ENCODE assay signal across 30 cellular contexts in genomic region chr7:14048889-14049288, GRCh38. TPM values are rescaled to one million over a fixed set of nuclear protein-coding genes. Genes with fewer than 3 reads are reported as not detected.
DNase-seq lines count a peak whose midpoint lies in the region; ATAC-seq, FAIRE-seq and TF ChIP-seq lines count a peak whose summit lies in the region.
"Had no signal": no experiment of that assay in that cellular context is flagged by ENCODE, and none has a peak within 500 bp of the region (broad histone marks: within the 10 kb centered on the region; RNA-seq: fewer than 3 reads in every experiment).

No MANE protein-coding gene starts in this region.

- TF ChIP-seq CTCF in HepG2 (CRISPR knock-in tag; IDR thresholded peaks at IDR 0.05) (no peak), right lobe of liver (IDR thresholded peaks at IDR 0.05) (no peak), K562 (IDR thresholded peaks at IDR 0.05 in 2 of 3, conservative IDR thresholded peaks at IDR 0.05 in 1 of 3; ENCODE audit: insufficient read depth in 2 of 3, low read depth in 1 of 3, low read length in 3 of 3) (no peak), thyroid gland (IDR thresholded peaks at IDR 0.05) (no peak), suprapubic skin (IDR thresholded peaks at IDR 0.05) (no peak)

- ATAC-seq in HepG2 (no peak), right lobe of liver (no peak), K562 (no peak), HG02571 (IDR thresholded peaks at IDR 0.05; ENCODE audit: unreplicated experiment) (no peak)
- ATAC-seq: gastrocnemius medialis; GM23338; naive thymus-derived CD4-positive, alpha-beta T cell; right cardiac atrium; T-cell had no signal

- H3K4me1 ChIP-seq in HepG2 (ENCODE audit: insufficient read depth, low read length): no peaks in the 10 kb centered on the region
- no peaks in the 10 kb centered on the region for H3K4me1 ChIP-seq in right lobe of liver
- no peaks in the 10 kb centered on the region for H3K4me1 ChIP-seq in K562 (replicated peaks in 1 of 2; ENCODE audit: control insufficient read depth in 2 of 2, insufficient read depth in 2 of 2, low read length in 2 of 2)
- H3K4me1 ChIP-seq in thyroid gland: no peaks in the 10 kb centered on the region
- H3K4me1 ChIP-seq in suprapubic skin: no peaks in the 10 kb centered on the region
- H3K4me1 ChIP-seq: esophagus muscularis mucosa, gastrocnemius medialis, SJSA1 had no signal

- POLR2A ChIA-PET in HepG2 (lab: Yijun Ruan, JAX) (no interaction called here), K562 (lab: Yijun Ruan, JAX) (no interaction called here)

- no peak overlapping the region for H3K9ac ChIP-seq in HepG2 (ENCODE audit: insufficient read depth, low read depth, low read length)
- H3K9ac ChIP-seq in K562 (ENCODE audit: insufficient read depth in 1 of 2, low read depth in 2 of 2, low read length in 2 of 2): no peak overlapping the region

- BruUV-seq in HepG2 (replicated peaks; lab: Mats Ljungman, UMichigan) (no TSS peak), K562 (replicated peaks; lab: Mats Ljungman, UMichigan) (no TSS peak)

- no peaks in the 10 kb centered on the region for H4K20me1 ChIP-seq in HepG2 (ENCODE audit: insufficient read depth, low read length)
- no peaks in the 10 kb centered on the region for H4K20me1 ChIP-seq in K562 (replicated peaks; ENCODE audit: control insufficient read depth, insufficient read depth, low read length)

- no peaks in the 10 kb centered on the region for H3K27me3 ChIP-seq in HepG2 (ENCODE audit: control insufficient read depth in 1 of 2, insufficient read depth in 2 of 2, low read length in 2 of 2)
- H3K27me3 ChIP-seq in right lobe of liver: no peaks in the 10 kb centered on the region
- no peaks in the 10 kb centered on the region for H3K27me3 ChIP-seq in K562 (ENCODE audit: control insufficient read depth in 2 of 2, insufficient read depth in 2 of 2, low read length in 2 of 2)
- no peaks in the 10 kb centered on the region for H3K27me3 ChIP-seq in thyroid gland
- no peaks in the 10 kb centered on the region for H3K27me3 ChIP-seq in suprapubic skin
- H3K27me3 ChIP-seq: esophagus muscularis mucosa, gastrocnemius medialis, SJSA1 had no signal

- DNase-seq in DMS 273 (lab: John Stamatoyannopoulos, UW; ENCODE audit: unreplicated experiment): peak; percentile 9
- DNase-seq in DMS 273 treated with DMSO at 0.1 percent for 48 hours (lab: John Stamatoyannopoulos, UW): no peak
- no peak for DNase-seq in HepG2 (ENCODE audit: low spot score)
- no peak for DNase-seq in right lobe of liver
- DNase-seq in K562 (ENCODE audit: extremely low read depth in 1 of 4, low spot score in 3 of 4): no peak
- peak; percentile 13 to 17 for DNase-seq in thyroid gland
- no peak for DNase-seq in suprapubic skin (ENCODE audit: low spot score in 2 of 2)
- DNase-seq: activated CD4-positive, alpha-beta T cell treated with anti-CD3 and anti-CD28 coated beads, Interleukin-2, amount 10 ng/mL, durations not matched to agents 24 days and 14 days; activated CD8-positive, alpha-beta memory T cell treated with anti-CD3 and anti-CD28 coated beads for 24 hours; activated effector memory CD4-positive, alpha-beta T cell treated with Interleukin-2 at 50 U/mL for 16 hours; activated T-cell treated with anti-CD3 and anti-CD28 coated beads, Interleukin-2, amount 50 U/mL, for 1 hour; endodermal cell; gastrocnemius medialis; HFFc6; kidney glomerular epithelial cell; midbrain; naive thymus-derived CD4-positive, alpha-beta T cell; NCI-H526 treated with DMSO at 0.1 percent for 48 hours; right cardiac atrium; stimulated activated CD4-positive, alpha-beta T cell treated with anti-CD3 and anti-CD28 coated beads, Interleukin-1b, Interleukin-23, amount 100 ng/mL, for 48 hours; stimulated activated naive CD4-positive, alpha-beta T cell treated with Interleukin-2 at 50 U/mL for 16 hours; T-cell had no signal

- no peak overlapping the region for H3K4me2 ChIP-seq in HepG2 (ENCODE audit: low read depth, low read length)
- H3K4me2 ChIP-seq in K562 (ENCODE audit: insufficient read depth, low read length): no peak overlapping the region
- H3K4me2 ChIP-seq: GM23338 had no signal

- in situ Hi-C loops in HepG2 (cut with HindIII; ENCODE audit: extremely low pct_ligation_motif_present, low pct_unique_long_range_greater_than_20kb): no loop called here
- in situ Hi-C loops in K562 (cut with MboI): no loop called here

- no peak overlapping the region for H3K27ac ChIP-seq in HepG2 (ENCODE audit: extremely low read length, insufficient read depth, low read length)
- H3K27ac ChIP-seq in right lobe of liver: no peak overlapping the region
- no peak overlapping the region for H3K27ac ChIP-seq in K562 (ENCODE audit: extremely low read depth, low read depth, low read length)
- no peak overlapping the region for H3K27ac ChIP-seq in thyroid gland
- no peak overlapping the region for H3K27ac ChIP-seq in suprapubic skin
- H3K27ac ChIP-seq: coronary artery, esophagus muscularis mucosa, gastrocnemius medialis, RWPE1, SJSA1 had no signal

- H3K9me3 ChIP-seq in HepG2 (ENCODE audit: low read length) (peaks cover 65% of the 10 kb centered on the region), right lobe of liver (no peaks in the 10 kb centered on the region), K562 (replicated peaks; ENCODE audit: control insufficient read depth, insufficient read depth, low read depth, low read length) (no peaks in the 10 kb centered on the region; the same call in 1 of the 2 replicates), thyroid gland (no peaks in the 10 kb centered on the region), suprapubic skin (peaks cover 4% of the 10 kb centered on the region)
- H3K9me3 ChIP-seq: esophagus muscularis mucosa, gastrocnemius medialis, SJSA1 had no signal

- intact Hi-C loops in HepG2 (cut with micrococcal nuclease; ENCODE audit: unreplicated experiment) (no loop called here), right lobe of liver (cut with DNase I) (no loop called here), K562 (cut with micrococcal nuclease) (no loop called here), thyroid gland (cut with DNase I) (no loop called here)

- WGBS in HepG2 (ENCODE audit: low lambda C conversion rate): 0% methylated on average over 2 of the region's 2 CpGs
- WGBS in right lobe of liver (ENCODE audit: insufficient coverage, low coverage, low lambda C conversion rate, missing lambda C conversion rate): 88% methylated on average over 2 of the region's 2 CpGs
- WGBS in K562 (ENCODE audit: insufficient coverage, low coverage, missing lambda C conversion rate): 45% methylated on average over 2 of the region's 2 CpGs
- WGBS in thyroid gland, 2 donors: 42 to 54% methylated on average over 2 of the region's 2 CpGs
- WGBS in suprapubic skin: 88% methylated on average over 2 of the region's 2 CpGs

- H3K79me2 ChIP-seq in HepG2 (ENCODE audit: insufficient read depth, low read length) (no peaks in the 10 kb centered on the region), K562 (ENCODE audit: control insufficient read depth, insufficient read depth, low read length) (no peaks in the 10 kb centered on the region)

- no peak overlapping the region for H3K4me3 ChIP-seq in HepG2 (replicated peaks in 1 of 3; ENCODE audit: insufficient read depth in 1 of 3, low read depth in 2 of 3, low read length in 3 of 3)
- no peak overlapping the region for H3K4me3 ChIP-seq in right lobe of liver
- no peak overlapping the region for H3K4me3 ChIP-seq in K562
- no peak overlapping the region for H3K4me3 ChIP-seq in thyroid gland (replicated peaks in 1 of 3)
- H3K4me3 ChIP-seq in suprapubic skin: no peak overlapping the region
- H3K4me3 ChIP-seq: coronary artery, esophagus muscularis mucosa, gastrocnemius medialis, GM23338, SJSA1 had no signal

- H2AFZ ChIP-seq in HepG2 (ENCODE audit: low read length) (no peak overlapping the region), K562 (ENCODE audit: low read depth, low read length) (no peak overlapping the region)
- H2AFZ ChIP-seq: GM23338 had no signal

- TF ChIP-seq RAD21 in HepG2 (CRISPR knock-in tag; IDR thresholded peaks at IDR 0.05): no peak
- 0 out of 4 replicates have a peak, but pooled peaks of 1 of the 2 experiments have one; percentile 9 for TF ChIP-seq RAD21 in K562 (CRISPR knock-in tag; conservative IDR thresholded peaks at IDR 0.05 in 1 of 2, IDR thresholded peaks at IDR 0.05 in 1 of 2)

- FAIRE-seq in HepG2 (lab: Jason Lieb, UNC) (no peak), K562 (lab: Jason Lieb, UNC) (no peak)
- FAIRE-seq: GM18507 had no signal

- TF ChIP-seq POLR2A in HepG2 (IDR thresholded peaks at IDR 0.05; ENCODE audit: insufficient read depth in 1 of 2, low read depth in 2 of 2, low read length in 2 of 2) (no peak), right lobe of liver (IDR thresholded peaks at IDR 0.05) (no peak), K562 (conservative IDR thresholded peaks at IDR 0.05) (no peak), thyroid gland (IDR thresholded peaks at IDR 0.05) (no peak), suprapubic skin (IDR thresholded peaks at IDR 0.05) (no peak)

- H3K36me3 ChIP-seq in HepG2 (replicated peaks in 1 of 2; ENCODE audit: control insufficient read depth in 1 of 2, insufficient read depth in 2 of 2, low read length in 2 of 2) (no peaks in the 10 kb centered on the region), right lobe of liver (no peaks in the 10 kb centered on the region), K562 (ENCODE audit: control insufficient read depth, insufficient read depth, low read length) (no peaks in the 10 kb centered on the region; the same call in 2 of the 3 replicates), thyroid gland (no peaks in the 10 kb centered on the region), suprapubic skin (no peaks in the 10 kb centered on the region)
- H3K36me3 ChIP-seq: esophagus muscularis mucosa, gastrocnemius medialis, SJSA1 had no signal

- H3K9me1 ChIP-seq in K562 (ENCODE audit: control insufficient read depth, insufficient read depth, low read length): no peaks in the 10 kb centered on the region

- TF ChIP-seq EP300 in HepG2 (IDR thresholded peaks at IDR 0.05; ENCODE audit: low read depth in 2 of 2, low read length in 2 of 2) (no peak), HepG2 (CRISPR knock-in tag; IDR thresholded peaks at IDR 0.05; ENCODE audit: borderline replicate concordance) (no peak), K562 (IDR thresholded peaks at IDR 0.05; ENCODE audit: low read length) (no peak), suprapubic skin (IDR thresholded peaks at IDR 0.05) (no peak)

- CTCF ChIA-PET in HepG2 (lab: Yijun Ruan, JAX; ENCODE audit: low intra/inter-chr PET ratio, low total read pairs): no interaction called here
- CTCF ChIA-PET in K562 (lab: Yijun Ruan, JAX; ENCODE audit: low intra/inter-chr PET ratio): no interaction called here

RNA-seq across cellular contexts. Expression of gene ETV1, which starts 59.4 kb away (rescaled TPM):
- total RNA-seq in HepG2 (2016; rRNA removed; fragmentation: Illumina TruSeq; extraction: Trizol): 0.24 and 0.48 TPM in 2 replicates
- total RNA-seq in HepG2 (2016; cell fraction: cytosol; rRNA removed; fragmentation: Illumina TruSeq; extraction: Trizol; ENCODE audit: low read depth): 0.10 TPM in 1 of 2 replicates, not detected in the other
- total RNA-seq in HepG2 (2016; cell fraction: insoluble cytoplasmic fraction; rRNA removed; fragmentation: Illumina TruSeq; extraction: Trizol): 0.09 and 0.51 TPM in 2 replicates
- total RNA-seq in HepG2 (2016; cell fraction: membrane; rRNA removed; fragmentation: Illumina TruSeq; extraction: Trizol): 0.15 TPM in 1 of 2 replicates, not detected in the other
- total RNA-seq in HepG2 (2016; cell fraction: nucleus; rRNA removed; fragmentation: Illumina TruSeq; extraction: Trizol): 0.47 and 0.50 TPM in 2 replicates
- 0.04 and 0.08 TPM in 2 replicates for polyA plus RNA-seq in HepG2 (2011; rRNA removed)
- polyA plus RNA-seq in HepG2 (2011; cell fraction: cytosol; rRNA removed): 0.01 and 0.09 TPM in 2 replicates
- 0.28 and 0.42 TPM in 2 replicates for polyA plus RNA-seq in HepG2 (2011; cell fraction: nucleus; rRNA removed)
- 0.21 TPM in 1 of 2 replicates, not detected in the other for polyA plus RNA-seq in HepG2 (2012)
- polyA plus RNA-seq in HepG2 (2016; cell fraction: cytosol; fragmentation: Illumina TruSeq; extraction: Trizol; ENCODE audit: low read depth): not detected in 2 replicates
- polyA plus RNA-seq in HepG2 (2016; cell fraction: insoluble cytoplasmic fraction; fragmentation: Illumina TruSeq; extraction: Trizol; ENCODE audit: low read depth): 0.25 and 0.35 TPM in 2 replicates
- 0.03 TPM in 1 of 2 replicates, not detected in the other for polyA plus RNA-seq in HepG2 (2016; cell fraction: membrane; fragmentation: Illumina TruSeq; extraction: Trizol; ENCODE audit: low read depth)
- 0.15 TPM in 1 of 2 replicates, not detected in the other for polyA plus RNA-seq in HepG2 (2016; cell fraction: nucleus; fragmentation: Illumina TruSeq; extraction: Trizol; ENCODE audit: insufficient read depth, low read depth)
- polyA minus RNA-seq in HepG2 (2011; rRNA and poly(A)+ RNA removed; ENCODE audit: low replicate concordance): 0.68 TPM in 1 of 2 replicates, not detected in the other
- polyA minus RNA-seq in HepG2 (2011; cell fraction: cytosol; rRNA and poly(A)+ RNA removed): not detected in 2 replicates
- polyA minus RNA-seq in HepG2 (2011; cell fraction: nucleus; rRNA and poly(A)+ RNA removed): 0.87 TPM in 1 of 2 replicates, not detected in the other
- total RNA-seq in right lobe of liver: 1 to 10 TPM; 3.3 to 8.2 (median 5.6) TPM
- total RNA-seq in K562 (2011; cell fraction: chromatin; rRNA removed; ENCODE audit: low replicate concordance): 19.5 and 42.2 TPM in 2 replicates
- total RNA-seq in K562 (2011; cell fraction: nucleolus; rRNA removed): 10.2 and 11.8 TPM in 2 replicates
- 23.3 and 36.9 TPM in 2 replicates for total RNA-seq in K562 (2011; cell fraction: nucleoplasm; rRNA removed)
- total RNA-seq in K562 (2014; rRNA removed): 8.0 and 9.8 TPM in 2 replicates
- total RNA-seq in K562 (2014; rRNA removed; fragmentation: Illumina TruSeq; extraction: Trizol): 15.9 and 16.3 TPM in 2 replicates
- total RNA-seq in K562 (2015; rRNA removed; fragmentation: Illumina TruSeq; extraction: Trizol): 11.3 and 14.0 TPM in 2 replicates
- total RNA-seq in K562 (2021): 18.1 and 27.4 TPM in 2 replicates
- polyA plus RNA-seq in K562 (2011; rRNA removed): 15.8 and 16.2 TPM in 2 replicates
- polyA plus RNA-seq in K562 (2011; cell fraction: cytosol; rRNA removed): 12.6 and 14.8 TPM in 2 replicates
- polyA plus RNA-seq in K562 (2011; cell fraction: nucleus; rRNA removed): 28.7 and 41.6 TPM in 2 replicates
- polyA plus RNA-seq in K562 (2012): 15.6 and 21.3 TPM in 2 replicates
- 21.1 and 23.1 TPM in 2 replicates for polyA plus RNA-seq in K562 (2014; fragmentation: Illumina TruSeq; extraction: Trizol)
- polyA plus RNA-seq in K562 (2014; fragmentation: Nextera tagmentation; extraction: Ambion mirVana): 1 to 10 TPM; 7.2 to 9.8 TPM
- 10.5 and 12.0 TPM in 2 replicates for polyA plus RNA-seq in K562 (2014; rRNA removed)
- 20.5 and 28.2 TPM in 2 replicates for polyA minus RNA-seq in K562 (2011; rRNA and poly(A)+ RNA removed)
- polyA minus RNA-seq in K562 (2011; cell fraction: cytosol; rRNA and poly(A)+ RNA removed): 5.4 and 7.4 TPM in 2 replicates
- polyA minus RNA-seq in K562 (2011; cell fraction: nucleus; rRNA and poly(A)+ RNA removed): 16.8 and 35.5 TPM in 2 replicates
- total RNA-seq in thyroid gland: 10 to 100 TPM in 1 of 4 donors, 1 to 10 TPM in 3; 5.9 to 18.6 (median 9.4) TPM
- total RNA-seq in suprapubic skin: 1 to 10 TPM; 3.3 to 7.6 (median 5.3) TPM
- total RNA-seq: activated CD4-positive, alpha-beta T cell treated with anti-CD3 and anti-CD28 coated beads, Interleukin-2, amount 10 ng/mL, durations not matched to agents 24 days and 14 days had no signal
- polyA plus RNA-seq: CD14-positive monocyte; naive thymus-derived CD4-positive, alpha-beta T cell had no signal

Comparison
In these comparisons a context has a peak if more than half of its experiments do, and no peak if none do; other contexts are left out.
1. DNase-seq: peak in DMS 273 (single experiment) and thyroid gland (2 of 2); none in DMS 273 treated with DMSO at 0.1 percent for 48 hours (single experiment), HepG2 (single experiment), right lobe of liver (0 of 3), K562 (0 of 4) and suprapubic skin (0 of 2).